1 cellular context compared by ENCODE assay signal in genomic region chr3:115156255-115156654, GRCh38.
TF ChIP-seq lines count a peak whose summit lies in the region.

No MANE protein-coding gene starts in this region.

TF ChIP-seq in GM23338, 12 proteins besides CTCF, POLR2A, EP300 and RAD21:
- no peak for TF ChIP-seq NANOG (IDR thresholded peaks at IDR 0.05; ENCODE audit: borderline replicate concordance)
- TF ChIP-seq POLR2AphosphoS5 (IDR thresholded peaks at IDR 0.05; ENCODE audit: low read depth): no peak
- no peak for TF ChIP-seq EZH2phosphoT487 (IDR thresholded peaks at IDR 0.05; ENCODE audit: unreplicated experiment)
- TF ChIP-seq REST (IDR thresholded peaks at IDR 0.05; ENCODE audit: unreplicated experiment): no peak
- TF ChIP-seq ZNF331 (CRISPR knock-in tag; IDR thresholded peaks at IDR 0.05; ENCODE audit: low read depth): no peak
